ENCODE assay signal across 8 cellular contexts in the genomic region with DNA sequence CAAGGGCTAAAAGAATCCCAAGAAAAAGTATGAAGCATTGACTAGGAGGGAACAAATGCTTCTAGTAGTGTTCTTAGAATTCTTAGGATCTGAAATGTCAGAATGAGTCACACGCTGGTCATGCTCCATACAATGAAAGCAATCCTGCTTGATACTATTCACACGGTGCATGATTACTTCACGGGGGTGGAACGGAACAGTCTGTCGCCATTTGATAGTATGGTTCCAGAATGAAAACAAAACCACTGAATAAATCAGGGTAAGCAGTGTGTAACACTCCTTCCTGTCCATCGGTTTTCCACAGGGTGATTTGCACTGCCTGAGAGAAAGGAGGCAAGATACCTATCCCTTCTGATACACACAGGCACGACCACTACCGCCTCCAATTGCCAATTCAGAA. TPM values are rescaled to one million over a fixed set of nuclear protein-coding genes. Genes with fewer than 3 reads are reported as not detected.
DNase-seq lines count a peak whose midpoint lies in the region; FAIRE-seq and TF ChIP-seq lines count a peak whose summit lies in the region.

No MANE protein-coding gene starts in this region.

- no peak for TF ChIP-seq POLR2A in H54 (IDR thresholded peaks at IDR 0.05; ENCODE audit: low read depth, low read length)
- TF ChIP-seq POLR2A in sigmoid colon (IDR thresholded peaks at IDR 0.05): no peak

- no peaks in the 10 kb centered on the region for H3K9me3 ChIP-seq in sigmoid colon

- no peaks in the 10 kb centered on the region for H3K27me3 ChIP-seq in sigmoid colon

- FAIRE-seq in H54 (lab: Jason Lieb, UNC): peak; percentile 86

- H3K36me3 ChIP-seq in sigmoid colon: peaks cover 10 to 65% (median 23%) of the 10 kb centered on the region in 4 donors

- DNase-seq in H54 (ENCODE audit: insufficient read length, low spot score) (peak; percentile 79), SW480 (ENCODE audit: low spot score) (peak; percentile 53), fibroblast of villous mesenchyme (ENCODE audit: low read depth) (peak; percentile 91), sigmoid colon (no peak), C1 segment of cervical spinal cord (lab: John Stamatoyannopoulos, UW) (no peak), NCI-H1105 (lab: John Stamatoyannopoulos, UW) (no peak), COR-L47 (lab: John Stamatoyannopoulos, UW) (no peak), cortex of kidney (lab: John Stamatoyannopoulos, UW) (no peak)

- TF ChIP-seq EP300 in sigmoid colon (IDR thresholded peaks at IDR 0.05): no peak

- intact Hi-C loops in sigmoid colon (cut with DNase I): no loop called here

- H3K27ac ChIP-seq in sigmoid colon: peak overlapping the region; percentile 17 to 62 (median 45)

- 87 to 89% methylated on average over 8 of the region's 8 CpGs for WGBS in sigmoid colon, 2 donors

- peaks cover 0 to 18% (median 11%) of the 10 kb centered on the region in 4 donors for H3K4me1 ChIP-seq in sigmoid colon

- TF ChIP-seq CTCF in fibroblast of villous mesenchyme (IDR thresholded peaks at IDR 0.05; ENCODE audit: insufficient read depth, low read depth, low read length) (no peak), sigmoid colon (IDR thresholded peaks at IDR 0.05) (no peak)

- H3K4me3 ChIP-seq in fibroblast of villous mesenchyme (ENCODE audit: low read depth, low read length): no peak overlapping the region
- H3K4me3 ChIP-seq in sigmoid colon: no peak overlapping the region

RNA-seq across cellular contexts. Expression of a gene that starts 22.9 kb away (rescaled TPM):
- total RNA-seq in fibroblast of villous mesenchyme: 458 and 562 TPM in 2 replicates
- total RNA-seq in sigmoid colon: 100 to 1,000 TPM; 353 to 507 (median 431) TPM
- 100 to 1,000 TPM; 312 to 440 (median 350) TPM for polyA plus RNA-seq in sigmoid colon

RNA-seq across cellular contexts. Expression of a gene that starts 33.1 kb away (rescaled TPM):
- 99.5 and 149 TPM in 2 replicates for total RNA-seq in fibroblast of villous mesenchyme
- total RNA-seq in sigmoid colon: 10 to 100 TPM; 61.5 to 88.7 (median 76.1) TPM
- polyA plus RNA-seq in sigmoid colon: 10 to 100 TPM; 33.6 to 68.4 (median 48.0) TPM

Comparison
In these comparisons a context has a peak if more than half of its experiments do, and no peak if none do; other contexts are left out.
1. DNase-seq: peak in H54 (single experiment), SW480 (single experiment) and fibroblast of villous mesenchyme (single experiment); none in sigmoid colon (single experiment), C1 segment of cervical spinal cord (0 of 14), NCI-H1105 (single experiment), COR-L47 (single experiment) and cortex of kidney (single experiment).